Comparison of ENCODE assay signal across 28 cellular contexts in the genomic region with DNA sequence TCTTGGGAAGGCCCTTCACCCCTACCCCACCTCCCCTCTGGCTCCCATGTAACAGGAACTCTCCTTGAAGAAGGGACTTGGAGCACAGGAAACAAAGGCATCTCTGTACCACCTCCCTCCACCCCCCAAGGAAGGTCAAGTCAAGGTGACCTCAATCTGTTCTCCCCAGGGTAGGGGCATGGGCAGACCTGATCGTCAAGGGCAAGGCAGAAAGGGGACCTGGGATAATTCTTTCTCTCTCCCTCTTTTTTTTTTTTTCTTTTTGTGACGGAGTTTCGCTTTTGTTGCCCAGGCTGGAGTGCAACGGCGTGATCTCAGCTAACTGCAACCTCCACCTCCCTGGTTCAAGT. TPM values are rescaled to one million over a fixed set of nuclear protein-coding genes. Genes with fewer than 3 reads are reported as not detected.
DNase-seq lines count a peak whose midpoint lies in the region; TF ChIP-seq lines count a peak whose summit lies in the region.
"Had no signal": no experiment of that assay in that cellular context is flagged by ENCODE, and none has a peak within 500 bp of the region (broad histone marks: within the 10 kb centered on the region; RNA-seq: fewer than 3 reads in every experiment).

No MANE protein-coding gene starts in this region.

- peak overlapping the region; percentile 91 to 92 for H3K27ac ChIP-seq in breast epithelium
- H3K27ac ChIP-seq: BLaER1 treated with 17β-estradiol and CSF1 and Interleukin-3, amounts not matched to agents 10 nM and 100 nM; colonic mucosa; parathyroid adenoma; VCaP had no signal

- peaks cover 8% of the 10 kb centered on the region for H3K4me1 Mint-ChIP-seq in MCF 10A (ENCODE audit: insufficient read depth, unreplicated experiment)
- peaks cover 25% of the 10 kb centered on the region for H3K4me1 Mint-ChIP-seq in activated T-helper 2 cell treated with anti-CD3 and anti-CD28 coated beads, Interferon-gamma antibody, Interleukin-2, Interleukin-4, amounts not matched to agents 10 μg/mL and 5 μg/mL and 100 μg/mL, durations not matched to agents 14 hours and 24 hours and 36 hours (ENCODE audit: low read depth)

- H3K4me1 ChIP-seq in breast epithelium: peaks cover 12 to 27% of the 10 kb centered on the region in 2 donors

- H3K4me3 Mint-ChIP-seq in MCF 10A (ENCODE audit: unreplicated experiment): no peak overlapping the region
- no peak overlapping the region for H3K4me3 Mint-ChIP-seq in activated T-helper 2 cell treated with anti-CD3 and anti-CD28 coated beads, Interferon-gamma antibody, Interleukin-2, Interleukin-4, amounts not matched to agents 10 μg/mL and 5 μg/mL and 100 μg/mL, durations not matched to agents 14 hours and 24 hours and 36 hours (ENCODE audit: low read depth)
- H3K4me3 Mint-ChIP-seq: nephron; T-helper 2 cell treated with Interferon-gamma antibody and Interleukin-4, amounts not matched to agents 5 μg/mL and 100 μg/mL, for 36 hours had no signal

- no peak for TF ChIP-seq CTCF in breast epithelium (IDR thresholded peaks at IDR 0.05)
- no peak for TF ChIP-seq CTCF in MCF 10A (IDR thresholded peaks at IDR 0.05; ENCODE audit: unreplicated experiment)

- H3K9me3 Mint-ChIP-seq in MCF 10A (ENCODE audit: unreplicated experiment): no peaks in the 10 kb centered on the region
- no peaks in the 10 kb centered on the region for H3K9me3 Mint-ChIP-seq in activated T-helper 2 cell treated with anti-CD3 and anti-CD28 coated beads, Interferon-gamma antibody, Interleukin-2, Interleukin-4, amounts not matched to agents 10 μg/mL and 5 μg/mL and 100 μg/mL, durations not matched to agents 14 hours and 24 hours and 36 hours
- H3K9me3 Mint-ChIP-seq: activated CD4-positive, alpha-beta T cell treated with anti-CD3 and anti-CD28 coated beads, Interleukin-2, amount 10 ng/mL, durations not matched to agents 24 days and 14 days; nephron; T-helper 2 cell treated with Interferon-gamma antibody and Interleukin-4, amounts not matched to agents 5 μg/mL and 100 μg/mL, for 36 hours had no signal

- DNase-seq in breast epithelium (ENCODE audit: low spot score in 2 of 2) (no peak), MCF 10A (ENCODE audit: unreplicated experiment) (no peak), mesenteric fat pad (ENCODE audit: low spot score) (peak; percentile 18), ureter (ENCODE audit: low spot score) (peak; percentile 35), DMS 273 (lab: John Stamatoyannopoulos, UW; ENCODE audit: unreplicated experiment) (no peak), RKO (ENCODE audit: low spot score) (no peak), NCI-H2107 treated with DMSO at 0.1 percent for 48 hours (lab: John Stamatoyannopoulos, UW; ENCODE audit: unreplicated experiment) (no peak)
- DNase-seq in activated T-helper 2 cell treated with anti-CD3 and anti-CD28 coated beads, Interferon-gamma antibody, Interleukin-2, Interleukin-4, amounts not matched to agents 10 μg/mL and 5 μg/mL and 100 μg/mL, durations not matched to agents 14 hours and 24 hours and 36 hours (ENCODE audit: low spot score): no peak
- DNase-seq: activated CD4-positive, alpha-beta T cell treated with anti-CD3 and anti-CD28 coated beads, Interleukin-2, amount 10 ng/mL, durations not matched to agents 24 days and 14 days; activated gamma-delta T cell treated with Interleukin-2 at 50 U/mL for 16 hours; amygdala; colonic mucosa; DMS79 treated with DMSO at 0.1 percent for 48 hours; effector memory CD4-positive, alpha-beta T cell; GF-D8; islet precursor cell; KG1; NCI-H146; NCI-H2107; right cardiac atrium; stimulated activated CD4-positive, alpha-beta T cell treated with anti-CD3 and anti-CD28 coated beads, Interleukin-2, amount 100 ng/mL, for 48 hours had no signal

- peaks cover 14% of the 10 kb centered on the region for H3K27me3 Mint-ChIP-seq in MCF 10A (ENCODE audit: insufficient read depth, unreplicated experiment)
- H3K27me3 Mint-ChIP-seq in activated T-helper 2 cell treated with anti-CD3 and anti-CD28 coated beads, Interferon-gamma antibody, Interleukin-2, Interleukin-4, amounts not matched to agents 10 μg/mL and 5 μg/mL and 100 μg/mL, durations not matched to agents 14 hours and 24 hours and 36 hours (ENCODE audit: low read depth): no peaks in the 10 kb centered on the region
- H3K27me3 Mint-ChIP-seq: activated CD4-positive, alpha-beta T cell treated with anti-CD3 and anti-CD28 coated beads, Interleukin-2, amount 10 ng/mL, durations not matched to agents 24 days and 14 days had no signal

- H3K4me3 ChIP-seq in breast epithelium: no peak overlapping the region
- H3K4me3 ChIP-seq: BLaER1 treated with 17β-estradiol and CSF1 and Interleukin-3, amounts not matched to agents 10 nM and 100 nM; colonic mucosa; lung had no signal

- no peaks in the 10 kb centered on the region for H3K27me3 ChIP-seq in breast epithelium
- H3K27me3 ChIP-seq: colonic mucosa had no signal

- POLR2A ChIA-PET in MCF 10A (lab: Yijun Ruan, JAX): no interaction called here

- no peak for TF ChIP-seq POLR2A in breast epithelium (IDR thresholded peaks at IDR 0.05)

- intact Hi-C loops in breast epithelium (cut with DNase I; ENCODE audit: low total_unique reads) (no loop called here), MCF 10A (cut with micrococcal nuclease) (no loop called here)
- intact Hi-C loops in activated T-helper 2 cell treated with anti-CD3 and anti-CD28 coated beads, Interferon-gamma antibody, Interleukin-2, Interleukin-4, amounts not matched to agents 10 μg/mL and 5 μg/mL and 100 μg/mL, durations not matched to agents 14 hours and 24 hours and 36 hours (cut with micrococcal nuclease): no loop called here

- H3K36me3 ChIP-seq in breast epithelium: no peaks in the 10 kb centered on the region
- H3K36me3 ChIP-seq: BLaER1 treated with 17β-estradiol and CSF1 and Interleukin-3, amounts not matched to agents 10 nM and 100 nM; colonic mucosa had no signal

- no peaks in the 10 kb centered on the region for H3K36me3 Mint-ChIP-seq in MCF 10A (ENCODE audit: insufficient read depth, unreplicated experiment)
- H3K36me3 Mint-ChIP-seq in activated T-helper 2 cell treated with anti-CD3 and anti-CD28 coated beads, Interferon-gamma antibody, Interleukin-2, Interleukin-4, amounts not matched to agents 10 μg/mL and 5 μg/mL and 100 μg/mL, durations not matched to agents 14 hours and 24 hours and 36 hours (ENCODE audit: low read depth): peaks cover 33% of the 10 kb centered on the region

- CTCF ChIA-PET in MCF 10A (lab: Yijun Ruan, JAX): interaction anchor here (0.6 kb wide), 2 partner anchors 10 to 278 kb away, joined by 3 to 4 read pairs; no protein-coding TSS in a partner anchor

- H3K9me3 ChIP-seq in breast epithelium: no peaks in the 10 kb centered on the region
- H3K9me3 ChIP-seq: BLaER1 treated with 17β-estradiol and CSF1 and Interleukin-3, amounts not matched to agents 10 nM and 100 nM; Caco-2; colonic mucosa had no signal

- H3K27ac Mint-ChIP-seq in MCF 10A (ENCODE audit: low read depth, unreplicated experiment): no peak overlapping the region
- H3K27ac Mint-ChIP-seq in activated T-helper 2 cell treated with anti-CD3 and anti-CD28 coated beads, Interferon-gamma antibody, Interleukin-2, Interleukin-4, amounts not matched to agents 10 μg/mL and 5 μg/mL and 100 μg/mL, durations not matched to agents 14 hours and 24 hours and 36 hours: peak overlapping the region; percentile 28
- H3K27ac Mint-ChIP-seq: nephron had no signal

- BruUV-seq in MCF 10A (replicated peaks; lab: Mats Ljungman, UMichigan): no TSS peak

RNA-seq across cellular contexts. Expression of a gene that starts 4.3 kb away (rescaled TPM):
- total RNA-seq in breast epithelium (100 to 1,000 TPM in 1 of 3 donors, 10 to 100 TPM in 2; 72.8 to 363 (median 78.9) TPM), MCF 10A (2022) (1.0 and 1.7 TPM in 2 replicates), mesenteric fat pad (130 TPM), ureter (37.4 TPM)
- total RNA-seq in activated T-helper 2 cell treated with anti-CD3 and anti-CD28 coated beads, Interferon-gamma antibody, Interleukin-2, Interleukin-4, amounts not matched to agents 10 μg/mL and 5 μg/mL and 100 μg/mL, durations not matched to agents 14 hours and 24 hours and 36 hours: 288 and 302 TPM in 2 replicates

RNA-seq across cellular contexts. Expression of a gene that starts 7.8 kb away (rescaled TPM):
- total RNA-seq in breast epithelium (100 to 1,000 TPM in 2 of 3 donors, 10 to 100 TPM in 1; 97.2 to 130 (median 101) TPM), MCF 10A (2022) (29.8 and 32.6 TPM in 2 replicates), mesenteric fat pad (106 TPM), ureter (64.0 TPM)
- 162 and 164 TPM in 2 replicates for total RNA-seq in activated T-helper 2 cell treated with anti-CD3 and anti-CD28 coated beads, Interferon-gamma antibody, Interleukin-2, Interleukin-4, amounts not matched to agents 10 μg/mL and 5 μg/mL and 100 μg/mL, durations not matched to agents 14 hours and 24 hours and 36 hours

Comparison
In these comparisons a context has a peak if more than half of its experiments do, and no peak if none do; other contexts are left out.
1. RNA of a gene that starts 4.3 kb away (total RNA-seq): 288 to 302 TPM in activated T-helper 2 cell treated with anti-CD3 and anti-CD28 coated beads, Interferon-gamma antibody, Interleukin-2, Interleukin-4, amounts not matched to agents 10 μg/mL and 5 μg/mL and 100 μg/mL, durations not matched to agents 14 hours and 24 hours and 36 hours, 130 TPM in mesenteric fat pad (single experiment), 72.8 to 363 TPM in breast epithelium and 37.4 TPM in ureter (single experiment); 1.0 to 1.7 TPM in MCF 10A; every median in the first group is over 10 times any median in the second.
2. DNase-seq: peak in mesenteric fat pad (single experiment) and ureter (single experiment); none in breast epithelium (0 of 2), MCF 10A (single experiment), activated T-helper 2 cell treated with anti-CD3 and anti-CD28 coated beads, Interferon-gamma antibody, Interleukin-2, Interleukin-4, amounts not matched to agents 10 μg/mL and 5 μg/mL and 100 μg/mL, durations not matched to agents 14 hours and 24 hours and 36 hours (single experiment), DMS 273 (single experiment), RKO (single experiment) and NCI-H2107 treated with DMSO at 0.1 percent for 48 hours (single experiment).